17 cellular contexts compared by ENCODE assay signal in genomic region chr21:28832715-28833061, GRCh38.
DNase-seq lines count a peak whose midpoint lies in the region; ATAC-seq and TF ChIP-seq lines count a peak whose summit lies in the region.
"Had no signal": no experiment of that assay in that cellular context is flagged by ENCODE, and none has a peak within 500 bp of the region (broad histone marks: within the 10 kb centered on the region; RNA-seq: fewer than 3 reads in every experiment).

No MANE protein-coding gene starts in this region.

- no peaks in the 10 kb centered on the region for H3K36me3 ChIP-seq in RWPE2 (ENCODE audit: low read depth)
- H3K36me3 ChIP-seq: pancreas, SJSA1, thoracic aorta had no signal

- peaks cover 72% of the 10 kb centered on the region for H3K4me1 Mint-ChIP-seq in activated naive CD4-positive, alpha-beta T cell treated with anti-CD3 and anti-CD28 coated beads, Interleukin-2, amount 50 U/mL, for 24 hours
- peaks cover 90% of the 10 kb centered on the region for H3K4me1 Mint-ChIP-seq in central memory CD8-positive, alpha-beta T cell
- peaks cover 74% of the 10 kb centered on the region for H3K4me1 Mint-ChIP-seq in stimulated activated naive CD8-positive, alpha-beta T cell treated with anti-CD3 and anti-CD28 coated beads, Interleukin-15, amount 100 ng/mL, for 72 hours

- peak overlapping the region; percentile 8 for H3K4me3 Mint-ChIP-seq in activated naive CD4-positive, alpha-beta T cell treated with anti-CD3 and anti-CD28 coated beads, Interleukin-2, amount 50 U/mL, for 24 hours
- peak overlapping the region; percentile 54 for H3K4me3 Mint-ChIP-seq in central memory CD8-positive, alpha-beta T cell
- H3K4me3 Mint-ChIP-seq in stimulated activated naive CD8-positive, alpha-beta T cell treated with anti-CD3 and anti-CD28 coated beads, Interleukin-15, amount 100 ng/mL, for 72 hours, result peak overlapping the region; percentile 3 to 6
- H3K4me3 Mint-ChIP-seq: endodermal cell, GM23338 had no signal

- no peaks in the 10 kb centered on the region for H3K36me3 Mint-ChIP-seq in activated naive CD4-positive, alpha-beta T cell treated with anti-CD3 and anti-CD28 coated beads, Interleukin-2, amount 50 U/mL, for 24 hours
- peaks cover 0 to 8% of the 10 kb centered on the region in 2 donors for H3K36me3 Mint-ChIP-seq in activated naive CD4-positive, alpha-beta T cell treated with anti-CD3 and anti-CD28 coated beads, Interleukin-2, amount 50 U/mL, for 72 hours
- peaks cover 21% of the 10 kb centered on the region for H3K36me3 Mint-ChIP-seq in central memory CD8-positive, alpha-beta T cell (ENCODE audit: insufficient read depth)

- no peaks in the 10 kb centered on the region for H3K9me3 ChIP-seq in RWPE2 (ENCODE audit: severe bottlenecking)
- H3K9me3 ChIP-seq: pancreas, SJSA1, thoracic aorta had no signal

- DNase-seq in activated naive CD4-positive, alpha-beta T cell treated with anti-CD3 and anti-CD28 coated beads, Interleukin-2, amount 50 U/mL, for 72 hours (ENCODE audit: low spot score in 2 of 2), result no peak
- no peak for DNase-seq in RWPE2 (ENCODE audit: low spot score)
- no peak for DNase-seq in central memory CD8-positive, alpha-beta T cell (ENCODE audit: low spot score in 2 of 2)
- no peak for DNase-seq in stimulated activated naive CD8-positive, alpha-beta T cell treated with anti-CD3 and anti-CD28 coated beads, Interleukin-15, amount 100 ng/mL, for 72 hours
- no peak for DNase-seq in NCI-H1105 treated with DMSO at 0.1 percent for 48 hours (lab: John Stamatoyannopoulos, UW)
- no peak for DNase-seq in activated CD4-positive, CD25-positive, alpha-beta regulatory T cell treated with anti-CD3 and anti-CD28 coated beads, Interleukin-2, amount 50 U/mL, for 72 hours
- DNase-seq: activated naive CD4-positive, alpha-beta T cell; DMS79 treated with DMSO at 0.1 percent for 48 hours; endodermal cell; NCI-H1694 treated with DMSO at 0.1 percent for 48 hours; pancreas had no signal

- peak overlapping the region; percentile 90 for H3K27ac Mint-ChIP-seq in activated naive CD4-positive, alpha-beta T cell treated with anti-CD3 and anti-CD28 coated beads, Interleukin-2, amount 50 U/mL, for 24 hours
- peak overlapping the region in 1 of 2 donors; percentile 67 for H3K27ac Mint-ChIP-seq in activated naive CD4-positive, alpha-beta T cell treated with anti-CD3 and anti-CD28 coated beads, Interleukin-2, amount 50 U/mL, for 72 hours
- H3K27ac Mint-ChIP-seq in central memory CD8-positive, alpha-beta T cell (ENCODE audit: low read depth), result peak overlapping the region; percentile 17
- peak overlapping the region in 1 of 2 donors; percentile 84 for H3K27ac Mint-ChIP-seq in stimulated activated naive CD8-positive, alpha-beta T cell treated with anti-CD3 and anti-CD28 coated beads, Interleukin-15, amount 100 ng/mL, for 72 hours
- H3K27ac Mint-ChIP-seq: endodermal cell, GM23338 had no signal

- no peak overlapping the region for H3K4me3 ChIP-seq in RWPE2 (ENCODE audit: severe bottlenecking)
- H3K4me3 ChIP-seq: GM23338, pancreas, SJSA1, thoracic aorta had no signal

- H3K27me3 Mint-ChIP-seq in activated naive CD4-positive, alpha-beta T cell treated with anti-CD3 and anti-CD28 coated beads, Interleukin-2, amount 50 U/mL, for 24 hours, result no peaks in the 10 kb centered on the region
- no peaks in the 10 kb centered on the region for H3K27me3 Mint-ChIP-seq in central memory CD8-positive, alpha-beta T cell
- H3K27me3 Mint-ChIP-seq in stimulated activated naive CD8-positive, alpha-beta T cell treated with anti-CD3 and anti-CD28 coated beads, Interleukin-15, amount 100 ng/mL, for 72 hours, result no peaks in the 10 kb centered on the region

- no peak for ATAC-seq in activated naive CD4-positive, alpha-beta T cell treated with anti-CD3 and anti-CD28 coated beads, Interleukin-2, amount 50 U/mL, for 72 hours
- ATAC-seq in RWPE2 (ENCODE audit: low read depth) (no peak; the same call in 2 of the 3 replicates), HG03196 (IDR thresholded peaks at IDR 0.05; ENCODE audit: unreplicated experiment) (no peak)
- ATAC-seq in central memory CD8-positive, alpha-beta T cell (replicated peaks; ENCODE audit: extremely low read depth, poor library complexity, severe bottlenecking), result no peak
- ATAC-seq in stimulated activated naive CD8-positive, alpha-beta T cell treated with anti-CD3 and anti-CD28 coated beads, Interleukin-15, amount 100 ng/mL, for 72 hours, result no peak
- ATAC-seq: GM23338, pancreas, sciatic nerve had no signal

- no peak for TF ChIP-seq CTCF in RWPE2 (IDR thresholded peaks at IDR 0.05; ENCODE audit: poor library complexity, severe bottlenecking)

- H3K27ac ChIP-seq in RWPE2 (ENCODE audit: poor library complexity, severe bottlenecking), result peak overlapping the region; percentile 27
- H3K27ac ChIP-seq: pancreas, SJSA1, thoracic aorta had no signal

- H3K4me1 ChIP-seq in RWPE2 (ENCODE audit: insufficient read depth, poor library complexity, severe bottlenecking), result peaks cover 14% of the 10 kb centered on the region
- H3K4me1 ChIP-seq: pancreas had no signal

- no peaks in the 10 kb centered on the region for H3K27me3 ChIP-seq in RWPE2 (ENCODE audit: insufficient read depth, poor library complexity, severe bottlenecking)
- H3K27me3 ChIP-seq: pancreas, SJSA1 had no signal

- no peaks in the 10 kb centered on the region for H3K9me3 Mint-ChIP-seq in activated naive CD4-positive, alpha-beta T cell treated with anti-CD3 and anti-CD28 coated beads, Interleukin-2, amount 50 U/mL, for 24 hours
- H3K9me3 Mint-ChIP-seq in activated naive CD4-positive, alpha-beta T cell treated with anti-CD3 and anti-CD28 coated beads, Interleukin-2, amount 50 U/mL, for 72 hours, result peaks cover 0 to 9% of the 10 kb centered on the region in 2 donors
- H3K9me3 Mint-ChIP-seq in central memory CD8-positive, alpha-beta T cell, result peaks cover 5% of the 10 kb centered on the region
- H3K9me3 Mint-ChIP-seq in stimulated activated naive CD8-positive, alpha-beta T cell treated with anti-CD3 and anti-CD28 coated beads, Interleukin-15, amount 100 ng/mL, for 72 hours, result peaks cover 4 to 7% of the 10 kb centered on the region in 2 donors
- H3K9me3 Mint-ChIP-seq: GM23338 had no signal
